9 cellular contexts compared by ENCODE assay signal in genomic region chr19:5691205-5691929, GRCh38. TPM values are rescaled to one million over a fixed set of nuclear protein-coding genes. Genes with fewer than 3 reads are reported as not detected.
A peak's percentile ranks its signal among the peaks of the same experiment; 100 is the strongest.
DNase-seq lines count a peak whose midpoint lies in the region; ATAC-seq, FAIRE-seq and TF ChIP-seq lines count a peak whose summit lies in the region.
"Had no signal": no experiment of that assay in that cellular context is flagged by ENCODE, and none has a peak within 500 bp of the region (broad histone marks: within the 10 kb centered on the region; RNA-seq: fewer than 3 reads in every experiment).

No MANE protein-coding gene starts in this region.

- TF ChIP-seq CTCF in GM12875 (IDR thresholded peaks at IDR 0.05; ENCODE audit: borderline replicate concordance, insufficient read depth, low read depth, low read length), result no peak
- no peak for TF ChIP-seq CTCF in fibroblast of villous mesenchyme (IDR thresholded peaks at IDR 0.05; ENCODE audit: insufficient read depth, low read depth, low read length)
- TF ChIP-seq CTCF in pancreas (IDR thresholded peaks at IDR 0.05), result no peak

- peaks cover 16% of the 10 kb centered on the region for H3K4me1 Mint-ChIP-seq in activated T-cell treated with anti-CD3 and anti-CD28 coated beads, Interleukin-2, amount 50 U/mL, for 4 hours (ENCODE audit: low read depth)

- peaks cover 3 to 7% (median 6%) of the 10 kb centered on the region in 3 donors for H3K4me1 ChIP-seq in pancreas

- no peaks in the 10 kb centered on the region for H3K27me3 ChIP-seq in pancreas

- intact Hi-C loops in pancreas (cut with DNase I), result no loop called here

- H3K4me3 ChIP-seq in GM12875 (ENCODE audit: low read depth, low read length) (peak overlapping the region; percentile 89), fibroblast of villous mesenchyme (ENCODE audit: low read depth, low read length) (peak overlapping the region; percentile 93), pancreas (peak overlapping the region; percentile 76 to 92 (median 84))

- DNase-seq in NCI-H2227 treated with DMSO at 0.1 percent for 48 hours (lab: John Stamatoyannopoulos, UW), result peak; percentile 38
- peak; percentile 54 for DNase-seq in activated T-cell treated with anti-CD3 and anti-CD28 coated beads, Interleukin-2, amount 50 U/mL, for 4 hours
- DNase-seq in fibroblast of villous mesenchyme (ENCODE audit: low read depth), result peak; percentile 48
- peak; percentile 53 to 88 (median 74) for DNase-seq in pancreas
- no peak for DNase-seq in cortex of kidney (lab: John Stamatoyannopoulos, UW)

- H3K27ac ChIP-seq in pancreas, result peak overlapping the region; percentile 79 to 84 (median 84)

- H3K9me3 ChIP-seq in pancreas, result no peaks in the 10 kb centered on the region

- ATAC-seq in activated T-cell treated with anti-CD3 and anti-CD28 coated beads, Interleukin-2, amount 50 U/mL, for 4 hours, result no peak
- ATAC-seq in pancreas (peak; percentile 2 to 27 (median 11)), GM21619 (IDR thresholded peaks at IDR 0.05; ENCODE audit: unreplicated experiment) (no peak), GM21825 (IDR thresholded peaks at IDR 0.05; ENCODE audit: unreplicated experiment) (no peak)

- H3K27me3 Mint-ChIP-seq in activated T-cell treated with anti-CD3 and anti-CD28 coated beads, Interleukin-2, amount 50 U/mL, for 4 hours (ENCODE audit: low read depth), result no peaks in the 10 kb centered on the region

- H3K9me3 Mint-ChIP-seq in activated T-cell treated with anti-CD3 and anti-CD28 coated beads, Interleukin-2, amount 50 U/mL, for 4 hours, result no peaks in the 10 kb centered on the region

- peaks cover 0 to 44% (median 33%) of the 10 kb centered on the region in 3 donors for H3K36me3 ChIP-seq in pancreas

- H3K4me3 Mint-ChIP-seq in activated T-cell treated with anti-CD3 and anti-CD28 coated beads, Interleukin-2, amount 50 U/mL, for 4 hours, result peak overlapping the region; percentile 99

- WGBS in pancreas, 2 donors, result 1 to 2% methylated on average over 42 to 43 of the region's 43 CpGs

- peaks cover 20% of the 10 kb centered on the region for H3K36me3 Mint-ChIP-seq in activated T-cell treated with anti-CD3 and anti-CD28 coated beads, Interleukin-2, amount 50 U/mL, for 4 hours (ENCODE audit: insufficient read depth)

- no peak for FAIRE-seq in pancreas (lab: Jason Lieb, UNC)
- FAIRE-seq: colon had no signal

RNA-seq across cellular contexts. Expression of gene RPL36, which starts 1.3 kb away (rescaled TPM):
- total RNA-seq in activated T-cell treated with anti-CD3 and anti-CD28 coated beads, Interleukin-2, amount 50 U/mL, for 4 hours, result 1,000 to 10,000 TPM; 1,683 to 1,753 (median 1,705) TPM
- total RNA-seq in fibroblast of villous mesenchyme (257 and 261 TPM in 2 replicates), pancreas (100 to 1,000 TPM; 524 to 926 (median 654) TPM)
- polyA plus RNA-seq in pancreas, result 1,000 to 10,000 TPM in 1 of 2 donors, 100 to 1,000 TPM in 1; 951 to 1,510 TPM

RNA-seq across cellular contexts. Expression of gene HSD11B1L, which starts 10.5 kb away (rescaled TPM):
- total RNA-seq in activated T-cell treated with anti-CD3 and anti-CD28 coated beads, Interleukin-2, amount 50 U/mL, for 4 hours, result 1 to 10 TPM; 2.6 to 2.7 (median 2.7) TPM
- total RNA-seq in fibroblast of villous mesenchyme, result 6.5 and 9.0 TPM in 2 replicates
- 1 to 10 TPM; 2.1 to 5.5 (median 3.5) TPM for total RNA-seq in pancreas
- polyA plus RNA-seq in pancreas, result 10 to 100 TPM; 12.9 to 16.9 TPM

RNA-seq across cellular contexts. Expression of gene MICOS13, which starts 11.1 kb away (rescaled TPM):
- 100 to 1,000 TPM in 2 of 3 donors, 10 to 100 TPM in 1; 90.0 to 107 (median 103) TPM for total RNA-seq in activated T-cell treated with anti-CD3 and anti-CD28 coated beads, Interleukin-2, amount 50 U/mL, for 4 hours
- total RNA-seq in fibroblast of villous mesenchyme, result 21.2 and 31.9 TPM in 2 replicates
- 10 to 100 TPM; 14.0 to 25.9 (median 23.5) TPM for total RNA-seq in pancreas
- 10 to 100 TPM; 59.3 to 77.5 TPM for polyA plus RNA-seq in pancreas

RNA-seq across cellular contexts. Expression of gene LONP1, which starts 28.6 kb away (rescaled TPM):
- total RNA-seq in activated T-cell treated with anti-CD3 and anti-CD28 coated beads, Interleukin-2, amount 50 U/mL, for 4 hours, result 100 to 1,000 TPM; 286 to 342 (median 328) TPM
- total RNA-seq in fibroblast of villous mesenchyme, result 65.2 and 116 TPM in 2 replicates
- 10 to 100 TPM; 23.3 to 56.7 (median 33.1) TPM for total RNA-seq in pancreas
- 10 to 100 TPM; 42.5 to 63.9 TPM for polyA plus RNA-seq in pancreas

RNA-seq across cellular contexts. Expression of gene CATSPERD, which starts 29.1 kb away (rescaled TPM):
- total RNA-seq in activated T-cell treated with anti-CD3 and anti-CD28 coated beads, Interleukin-2, amount 50 U/mL, for 4 hours, result not detected
- total RNA-seq in fibroblast of villous mesenchyme (not detected in 2 replicates), pancreas (not detected)
- not detected for polyA plus RNA-seq in pancreas

Comparison
In these comparisons a context has a peak if more than half of its experiments do, and no peak if none do; other contexts are left out.
1. ATAC-seq: peak in pancreas (4 of 4); none in activated T-cell treated with anti-CD3 and anti-CD28 coated beads, Interleukin-2, amount 50 U/mL, for 4 hours (0 of 2), GM21619 (single experiment) and GM21825 (single experiment).
2. Peak in every context shown above with its lines, with median percentiles within 50 percentile points of each other: H3K4me3 ChIP-seq.